8 cellular contexts compared by ENCODE assay signal in genomic region chr12:113184098-113184899, GRCh38. TPM values are rescaled to one million over a fixed set of nuclear protein-coding genes. Genes with fewer than 3 reads are reported as not detected.
A peak's percentile ranks its signal among the peaks of the same experiment; 100 is the strongest.
DNase-seq lines count a peak whose midpoint lies in the region; ATAC-seq and TF ChIP-seq lines count a peak whose summit lies in the region.

No MANE protein-coding gene starts in this region.

- H3K27ac Mint-ChIP-seq in Caco-2 (ENCODE audit: unreplicated experiment): peak overlapping the region; percentile 88

- CTCF ChIA-PET in Caco-2 (lab: Charles Lee): interaction anchor here (0.6 to 1.8 kb wide), 3 partner anchors 10 to 711 kb away, joined by 3 to 8 read pairs (median 3); no protein-coding TSS in a partner anchor

- H3K4me1 Mint-ChIP-seq in Caco-2 (ENCODE audit: low read depth, unreplicated experiment): peaks cover 14% of the 10 kb centered on the region

- no peaks in the 10 kb centered on the region for H3K27me3 ChIP-seq in Caco-2 (replicated peaks; ENCODE audit: control insufficient read depth, insufficient read depth, low read length)
- H3K27me3 ChIP-seq in ascending aorta: no peaks in the 10 kb centered on the region
- H3K27me3 ChIP-seq in thymus (ENCODE audit: control insufficient read depth, insufficient read depth): no peaks in the 10 kb centered on the region

- H3K27ac ChIP-seq in ascending aorta: peak overlapping the region; percentile 89 to 96
- peak overlapping the region; percentile 47 for H3K27ac ChIP-seq in thymus (ENCODE audit: low read depth)

- 36% methylated on average over 26 of the region's 26 CpGs for WGBS in thymus

- H3K4me1 ChIP-seq in Caco-2: no peaks in the 10 kb centered on the region
- H3K4me1 ChIP-seq in ascending aorta: peaks cover 11 to 20% of the 10 kb centered on the region in 2 donors
- H3K4me1 ChIP-seq in thymus (ENCODE audit: control insufficient read depth, insufficient read depth, low read length): peaks cover 14% of the 10 kb centered on the region

- peaks cover 73% of the 10 kb centered on the region for H3K36me3 Mint-ChIP-seq in Caco-2 (ENCODE audit: insufficient read depth, unreplicated experiment)

- peak overlapping the region; percentile 87 for H3K4me3 Mint-ChIP-seq in Caco-2 (ENCODE audit: unreplicated experiment)

- peak overlapping the region; percentile 93 for H3K4me3 ChIP-seq in Caco-2 (ENCODE audit: low read depth, low read length)
- H3K4me3 ChIP-seq in ascending aorta: peak overlapping the region; percentile 74 to 84
- peak overlapping the region; percentile 70 for H3K4me3 ChIP-seq in thymus (ENCODE audit: low read length)

- POLR2A ChIA-PET in Caco-2 (lab: Charles Lee): interaction anchor here (0.8 to 1.8 kb wide), 2 partner anchors 38 to 46 kb away, joined by 5 to 11 read pairs; partner anchors contain the start of gene TPCN1

- ATAC-seq in GM21360 (IDR thresholded peaks at IDR 0.05; ENCODE audit: unreplicated experiment) (peak; percentile 43), HG03571 (IDR thresholded peaks at IDR 0.05; ENCODE audit: unreplicated experiment) (peak; percentile 51), left colon (peak; percentile 58)

- TF ChIP-seq CTCF in Caco-2 (IDR thresholded peaks at IDR 0.05; ENCODE audit: insufficient read depth in 1 of 2, low read depth in 1 of 2, low read length in 1 of 2, severe bottlenecking in 1 of 2, unreplicated experiment in 1 of 2) (no peak), ascending aorta (IDR thresholded peaks at IDR 0.05) (no peak)

- no peaks in the 10 kb centered on the region for H3K27me3 Mint-ChIP-seq in Caco-2 (ENCODE audit: insufficient read depth, unreplicated experiment)

- intact Hi-C loops in Caco-2 (cut with micrococcal nuclease; ENCODE audit: unreplicated experiment) (no loop called here), ascending aorta (cut with DNase I) (loop anchor here (10.0 kb wide), 2 partner anchors 241 to 781 kb away; partner anchors contain the start of genes RBM19 and SDSL), left colon (cut with DNase I, micrococcal nuclease) (no loop called here)

- no peaks in the 10 kb centered on the region for H3K9me3 ChIP-seq in Caco-2
- no peaks in the 10 kb centered on the region for H3K9me3 ChIP-seq in ascending aorta
- no peaks in the 10 kb centered on the region for H3K9me3 ChIP-seq in thymus (ENCODE audit: control insufficient read depth)

- peaks cover 3% of the 10 kb centered on the region; the same call in 1 of the 2 replicates for H3K36me3 ChIP-seq in Caco-2 (ENCODE audit: control insufficient read depth, insufficient read depth, low read length)
- H3K36me3 ChIP-seq in ascending aorta: peaks cover 18 to 23% of the 10 kb centered on the region in 2 donors
- H3K36me3 ChIP-seq in thymus (ENCODE audit: control insufficient read depth, insufficient read depth): peaks cover 24% of the 10 kb centered on the region

- DNase-seq in Caco-2 (no peak), ascending aorta (ENCODE audit: low spot score in 2 of 2) (no peak), left colon (no peak), DMS114 treated with DMSO at 0.1 percent for 48 hours (lab: John Stamatoyannopoulos, UW; ENCODE audit: unreplicated experiment) (no peak), NCI-H1105 (lab: John Stamatoyannopoulos, UW) (no peak)

- no TSS peak for BruUV-seq in Caco-2 (replicated peaks; lab: Mats Ljungman, UMichigan)

- H3K9me3 Mint-ChIP-seq in Caco-2 (ENCODE audit: unreplicated experiment): no peaks in the 10 kb centered on the region

RNA-seq across cellular contexts. Expression of gene DDX54, which starts 1.0 kb away (rescaled TPM):
- total RNA-seq in Caco-2 (2022): 101 and 110 TPM in 2 replicates
- 97.0 TPM for total RNA-seq in ascending aorta
- total RNA-seq in left colon: 10 to 100 TPM; 42.0 to 56.9 TPM
- 49.8 TPM for polyA plus RNA-seq in thymus

RNA-seq across cellular contexts. Expression of gene RITA1, which starts 1.2 kb away (rescaled TPM):
- total RNA-seq in Caco-2 (2022): 32.7 and 33.6 TPM in 2 replicates
- total RNA-seq in ascending aorta: 48.4 TPM
- 10 to 100 TPM; 17.4 to 18.0 TPM for total RNA-seq in left colon
- 8.5 TPM for polyA plus RNA-seq in thymus

RNA-seq across cellular contexts. Expression of gene CFAP73, which starts 34.8 kb away (rescaled TPM):
- total RNA-seq in Caco-2 (2022) (0.23 TPM in 1 of 2 replicates, not detected in the other), ascending aorta (not detected), left colon (under 1 TPM in 1 of 2 donors, not detected in 1; 0.43 TPM)
- polyA plus RNA-seq in thymus: 0.73 TPM

RNA-seq across cellular contexts. Expression of gene TPCN1, which starts 37.0 kb away (rescaled TPM):
- 54.4 and 55.9 TPM in 2 replicates for total RNA-seq in Caco-2 (2022)
- 56.3 TPM for total RNA-seq in ascending aorta
- 10 to 100 TPM; 84.7 to 96.4 TPM for total RNA-seq in left colon
- polyA plus RNA-seq in thymus: 16.7 TPM

RNA-seq across cellular contexts. Expression of gene RASAL1, which starts 48.7 kb away (rescaled TPM):
- total RNA-seq in Caco-2 (2022) (not detected in 2 replicates), ascending aorta (0.64 TPM), left colon (10 to 100 TPM in 1 of 2 donors, 1 to 10 TPM in 1; 9.0 to 14.1 TPM)
- polyA plus RNA-seq in thymus: 3.7 TPM
